In genomic region chr4:185640809-185641675, GRCh38 we compare ENCODE assay signal across 8 cellular contexts.
A peak's percentile ranks its signal among the peaks of the same experiment; 100 is the strongest.
DNase-seq lines count a peak whose midpoint lies in the region; ATAC-seq, FAIRE-seq and TF ChIP-seq lines count a peak whose summit lies in the region.

No MANE protein-coding gene starts in this region.

- H3K27me3 Mint-ChIP-seq in activated T-cell treated with anti-CD3 and anti-CD28 coated beads, Interleukin-2, amount 50 U/mL, for 72 hours (ENCODE audit: low read depth), result peaks cover 33% of the 10 kb centered on the region
- H3K27me3 Mint-ChIP-seq in stimulated activated naive B cell treated with anti-CD40 and anti-IgM and Interleukin-4, amounts not matched to agents 10 μg/mL and 1 μg/mL and 100 μg/mL, for 72 hours, result peaks cover 36 to 41% of the 10 kb centered on the region in 2 donors

- no peaks in the 10 kb centered on the region for H3K9me3 Mint-ChIP-seq in activated T-cell treated with anti-CD3 and anti-CD28 coated beads, Interleukin-2, amount 50 U/mL, for 72 hours
- H3K9me3 Mint-ChIP-seq in stimulated activated naive B cell treated with anti-CD40 and anti-IgM and Interleukin-4, amounts not matched to agents 10 μg/mL and 1 μg/mL and 100 μg/mL, for 72 hours, result no peaks in the 10 kb centered on the region

- DNase-seq in AG09309 (ENCODE audit: low read depth), result peak; percentile 61
- DNase-seq in NCI-H2227 treated with DMSO at 0.1 percent for 48 hours (lab: John Stamatoyannopoulos, UW), result peak; percentile 32
- DNase-seq in GM12878 (ENCODE audit: low read depth, low spot score), result peak; percentile 12
- no peak for DNase-seq in left lung
- no peak for DNase-seq in stimulated activated naive CD8-positive, alpha-beta T cell treated with anti-CD3 and anti-CD28 coated beads, Interleukin-15, Interleukin-2, amounts not matched to agents 100 U/mL and 50 U/mL, for 24 hours
- DNase-seq in activated T-cell treated with anti-CD3 and anti-CD28 coated beads, Interleukin-2, amount 50 U/mL, for 72 hours, result no peak
- DNase-seq in stimulated activated naive B cell treated with anti-CD40 and anti-IgM and Interleukin-4, amounts not matched to agents 10 μg/mL and 1 μg/mL and 100 μg/mL, for 72 hours, result no peak

- SMC1A ChIA-PET in GM12878 (lab: Charles Lee; ENCODE audit: uncharacterized antibody, unreplicated experiment), result interaction anchor here (0.7 to 2.4 kb wide), 10 partner anchors 9 to 497 kb away, joined by 3 to 12 read pairs (median 5); partner anchors contain the start of gene SORBS2

- TF ChIP-seq CTCF in AG09309 (IDR thresholded peaks at IDR 0.05; ENCODE audit: control insufficient read depth, insufficient read depth, low read depth, low read length, missing control alignments) (peak; percentile 39), GM12878 (IDR thresholded peaks at IDR 0.05 in 2 of 3, conservative IDR thresholded peaks at IDR 0.05 in 1 of 3; ENCODE audit: control insufficient read depth in 2 of 3, extremely low read depth in 1 of 3, insufficient read depth in 1 of 3, low read depth in 3 of 3, low read length in 3 of 3) (peak in 2 of 3 experiments; percentile 34 to 46; a peak in 3 of 6 replicates), left lung (IDR thresholded peaks at IDR 0.05) (peak; percentile 27 to 39)

- TF ChIP-seq EP300 in GM12878 (IDR thresholded peaks at IDR 0.05; ENCODE audit: borderline replicate concordance in 1 of 2, control insufficient read depth in 1 of 2, low read depth in 2 of 2, low read length in 2 of 2), result no peak

- BruUV-seq in GM12878 (replicated peaks; lab: Mats Ljungman, UMichigan), result no TSS peak

- H2AFZ ChIP-seq in GM12878 (ENCODE audit: control insufficient read depth, low read depth, low read length), result no peak overlapping the region

- FAIRE-seq in GM12878 (lab: Jason Lieb, UNC), result peak; percentile 92

- intact Hi-C loops in GM12878 (cut with micrococcal nuclease; ENCODE audit: unreplicated experiment), result loop anchor here (1.0 to 5.0 kb wide), 4 partner anchors 251 to 496 kb away; no protein-coding TSS in a partner anchor
- intact Hi-C loops in left lung (cut with DNase I), result loop anchor here in 1 of 2 donors (5.0 kb wide), 1 partner anchor 381 kb away; no protein-coding TSS in a partner anchor

- H3K27me3 ChIP-seq in GM12878 (replicated peaks in 1 of 2; ENCODE audit: control insufficient read depth in 2 of 2, insufficient read depth in 2 of 2, low read length in 1 of 2), result peaks cover 0 to 3% of the 10 kb centered on the region in 2 experiments; a peak in 2 of 4 replicates
- peaks cover 0 to 27% of the 10 kb centered on the region in 2 donors for H3K27me3 ChIP-seq in left lung

- H3K9ac ChIP-seq in GM12878 (ENCODE audit: control insufficient read depth, insufficient read depth, low read length), result no peak overlapping the region; the same call in 1 of the 2 replicates

- H3K27ac Mint-ChIP-seq in activated T-cell treated with anti-CD3 and anti-CD28 coated beads, Interleukin-2, amount 50 U/mL, for 72 hours, result no peak overlapping the region
- no peak overlapping the region for H3K27ac Mint-ChIP-seq in stimulated activated naive B cell treated with anti-CD40 and anti-IgM and Interleukin-4, amounts not matched to agents 10 μg/mL and 1 μg/mL and 100 μg/mL, for 72 hours

- RAD21 ChIA-PET in GM12878 (lab: Charles Lee; ENCODE audit: unreplicated experiment), result interaction anchor here (0.7 to 1.6 kb wide), 5 partner anchors 282 to 497 kb away, joined by 3 to 20 read pairs (median 4); no protein-coding TSS in a partner anchor

- H3K4me3 ChIP-seq in AG09309 (ENCODE audit: control insufficient read depth, low read depth, low read length) (no peak overlapping the region), GM12878 (no peak overlapping the region), left lung (no peak overlapping the region)

- H3K4me3 Mint-ChIP-seq in activated T-cell treated with anti-CD3 and anti-CD28 coated beads, Interleukin-2, amount 50 U/mL, for 72 hours, result no peak overlapping the region
- H3K4me3 Mint-ChIP-seq in stimulated activated naive B cell treated with anti-CD40 and anti-IgM and Interleukin-4, amounts not matched to agents 10 μg/mL and 1 μg/mL and 100 μg/mL, for 72 hours, result no peak overlapping the region

- H3K4me1 ChIP-seq in GM12878 (ENCODE audit: control insufficient read depth, insufficient read depth, low read length), result no peaks in the 10 kb centered on the region
- no peaks in the 10 kb centered on the region for H3K4me1 ChIP-seq in left lung

- TF ChIP-seq RAD21 in GM12878 (IDR thresholded peaks at IDR 0.05; ENCODE audit: insufficient read depth, low read depth, low read length), result peak; percentile 49; the same call in 1 of the 2 replicates

- H3K4me2 ChIP-seq in GM12878 (ENCODE audit: control insufficient read depth, insufficient read depth), result no peak overlapping the region

- H3K36me3 ChIP-seq in GM12878 (ENCODE audit: control insufficient read depth in 2 of 2, insufficient read depth in 2 of 2, low read length in 1 of 2), result no peaks in the 10 kb centered on the region
- H3K36me3 ChIP-seq in left lung, result no peaks in the 10 kb centered on the region

- no peaks in the 10 kb centered on the region for H4K20me1 ChIP-seq in GM12878 (ENCODE audit: control insufficient read depth, insufficient read depth)

- CTCF ChIA-PET in GM12878 (lab: Yijun Ruan, JAX), result interaction anchor here (0.7 to 4.3 kb wide), 9 partner anchors 16 to 946 kb away, joined by 3 to 75 read pairs (median 5); no protein-coding TSS in a partner anchor

- H3K36me3 Mint-ChIP-seq in activated T-cell treated with anti-CD3 and anti-CD28 coated beads, Interleukin-2, amount 50 U/mL, for 72 hours (ENCODE audit: insufficient read depth in 2 of 2), result no peaks in the 10 kb centered on the region
- no peaks in the 10 kb centered on the region for H3K36me3 Mint-ChIP-seq in stimulated activated naive B cell treated with anti-CD40 and anti-IgM and Interleukin-4, amounts not matched to agents 10 μg/mL and 1 μg/mL and 100 μg/mL, for 72 hours

- 44% methylated on average over 4 of the region's 4 CpGs for WGBS in GM12878 (ENCODE audit: insufficient coverage, insufficient replicate concordance, low lambda C conversion rate, missing lambda C conversion rate)

- TF ChIP-seq POLR2A in GM12878 (IDR thresholded peaks at IDR 0.05; ENCODE audit: low read depth, low read length), result no peak

- no peaks in the 10 kb centered on the region for H3K9me3 ChIP-seq in GM12878 (replicated peaks; ENCODE audit: control insufficient read depth, insufficient read depth, low read length)
- no peaks in the 10 kb centered on the region for H3K9me3 ChIP-seq in left lung

- H3K4me1 Mint-ChIP-seq in activated T-cell treated with anti-CD3 and anti-CD28 coated beads, Interleukin-2, amount 50 U/mL, for 72 hours (ENCODE audit: low read depth), result peaks cover 5% of the 10 kb centered on the region
- peaks cover 5 to 7% of the 10 kb centered on the region in 2 donors for H3K4me1 Mint-ChIP-seq in stimulated activated naive B cell treated with anti-CD40 and anti-IgM and Interleukin-4, amounts not matched to agents 10 μg/mL and 1 μg/mL and 100 μg/mL, for 72 hours

- ATAC-seq in GM18861 (IDR thresholded peaks at IDR 0.05; ENCODE audit: unreplicated experiment), result peak; percentile 54
- ATAC-seq in GM12878, result peak; percentile 66
- peak; percentile 48 for ATAC-seq in left lung
- ATAC-seq in stimulated activated naive CD8-positive, alpha-beta T cell treated with anti-CD3 and anti-CD28 coated beads, Interleukin-15, Interleukin-2, amounts not matched to agents 100 U/mL and 50 U/mL, for 24 hours, result no peak
- ATAC-seq in activated T-cell treated with anti-CD3 and anti-CD28 coated beads, Interleukin-2, amount 50 U/mL, for 72 hours (replicated peaks in 1 of 2), result no peak
- no peak for ATAC-seq in stimulated activated naive B cell treated with anti-CD40 and anti-IgM and Interleukin-4, amounts not matched to agents 10 μg/mL and 1 μg/mL and 100 μg/mL, for 72 hours (replicated peaks)

- POLR2A ChIA-PET in GM12878 (lab: Charles Lee), result no interaction called here

- no peaks in the 10 kb centered on the region for H3K79me2 ChIP-seq in GM12878 (ENCODE audit: control insufficient read depth, insufficient read depth, low read length)

- in situ Hi-C loops in GM12878 (cut with MboI), result loop anchor here (10.0 kb wide), 1 partner anchor 494 kb away; no protein-coding TSS in a partner anchor

- no peak overlapping the region for H3K27ac ChIP-seq in GM12878 (ENCODE audit: control insufficient read depth, insufficient read depth)
- no peak overlapping the region for H3K27ac ChIP-seq in left lung

TF ChIP-seq in GM12878, 131 proteins besides CTCF, POLR2A, EP300 and RAD21:
- TF ChIP-seq BACH1 (IDR thresholded peaks at IDR 0.05; ENCODE audit: borderline replicate concordance), result no peak
- peak; percentile 68; the same call in 1 of the 2 replicates for TF ChIP-seq SMC3 (IDR thresholded peaks at IDR 0.05; ENCODE audit: borderline replicate concordance, low read length)
- TF ChIP-seq POLR2AphosphoS5 (IDR thresholded peaks at IDR 0.05; ENCODE audit: low read length), result no peak

Comparison
In these comparisons a context has a peak if more than half of its experiments do, and no peak if none do; other contexts are left out.
1. DNase-seq: peak in AG09309 (single experiment), NCI-H2227 treated with DMSO at 0.1 percent for 48 hours (single experiment) and GM12878 (single experiment); none in left lung (0 of 2), stimulated activated naive CD8-positive, alpha-beta T cell treated with anti-CD3 and anti-CD28 coated beads, Interleukin-15, Interleukin-2, amounts not matched to agents 100 U/mL and 50 U/mL, for 24 hours (single experiment), activated T-cell treated with anti-CD3 and anti-CD28 coated beads, Interleukin-2, amount 50 U/mL, for 72 hours (0 of 2) and stimulated activated naive B cell treated with anti-CD40 and anti-IgM and Interleukin-4, amounts not matched to agents 10 μg/mL and 1 μg/mL and 100 μg/mL, for 72 hours (single experiment).
2. ATAC-seq: peak in GM18861 (single experiment), GM12878 (single experiment) and left lung (single experiment); none in stimulated activated naive CD8-positive, alpha-beta T cell treated with anti-CD3 and anti-CD28 coated beads, Interleukin-15, Interleukin-2, amounts not matched to agents 100 U/mL and 50 U/mL, for 24 hours (single experiment), activated T-cell treated with anti-CD3 and anti-CD28 coated beads, Interleukin-2, amount 50 U/mL, for 72 hours (0 of 2) and stimulated activated naive B cell treated with anti-CD40 and anti-IgM and Interleukin-4, amounts not matched to agents 10 μg/mL and 1 μg/mL and 100 μg/mL, for 72 hours (0 of 2).
3. Peak in every context shown above with its lines, with median percentiles within 50 percentile points of each other: CTCF ChIP-seq.